Comparison of ENCODE assay signal across 8 cellular contexts in genomic region chr17:30104575-30105339, GRCh38. TPM values are rescaled to one million over a fixed set of nuclear protein-coding genes. Genes with fewer than 3 reads are reported as not detected.
A peak's percentile ranks its signal among the peaks of the same experiment; 100 is the strongest.
DNase-seq lines count a peak whose midpoint lies in the region; ATAC-seq, FAIRE-seq and TF ChIP-seq lines count a peak whose summit lies in the region.

No MANE protein-coding gene starts in this region.

- H3K9me2 ChIP-seq in DOHH2 (replicated peaks; ENCODE audit: control insufficient read depth, low read length), result no peaks in the 10 kb centered on the region

- H3F3A ChIP-seq in DOHH2 (ENCODE audit: control insufficient read depth, insufficient read depth), result 0 out of 2 replicates have a peak, but pooled peaks cover 3% of the 10 kb centered on the region

- H3K9ac ChIP-seq in HepG2 (ENCODE audit: insufficient read depth, low read depth, low read length), result peak overlapping the region; percentile 41

- 2% methylated on average over 29 of the region's 29 CpGs for WGBS in HepG2 (ENCODE audit: low lambda C conversion rate)

- CTCF ChIA-PET in activated CD4-positive, alpha-beta T cell treated with anti-CD3 and anti-CD28 coated beads, Interleukin-2, amount 10 ng/mL, durations not matched to agents 7 days and 5 days (lab: Charles Lee), result interaction anchor here (0.6 to 3.7 kb wide), 19 partner anchors 9 to 833 kb away, joined by 3 to 30 read pairs (median 3); partner anchors contain the start of gene TMIGD1
- CTCF ChIA-PET in HepG2 (lab: Yijun Ruan, JAX; ENCODE audit: low intra/inter-chr PET ratio, low total read pairs), result interaction anchor here (0.6 to 2.1 kb wide), 5 partner anchors 20 to 232 kb away, joined by 3 to 15 read pairs (median 4); no protein-coding TSS in a partner anchor

- BruUV-seq in HepG2 (replicated peaks; lab: Mats Ljungman, UMichigan), result no TSS peak

- H3K27me3 ChIP-seq in DOHH2 (ENCODE audit: control insufficient read depth, low read length), result no peaks in the 10 kb centered on the region
- H3K27me3 ChIP-seq in dorsolateral prefrontal cortex, result no peaks in the 10 kb centered on the region
- H3K27me3 ChIP-seq in HepG2 (ENCODE audit: control insufficient read depth in 1 of 2, insufficient read depth in 2 of 2, low read length in 2 of 2), result 0 out of 5 replicates have a peak, but pooled peaks cover 0 to 1% of the 10 kb centered on the region in 2 experiments

- peak overlapping the region; percentile 71 for H3K4me3 Mint-ChIP-seq in activated CD4-positive, alpha-beta T cell treated with anti-CD3 and anti-CD28 coated beads, Interleukin-2, amount 10 ng/mL, durations not matched to agents 7 days and 5 days

- peak in 1 of 2 experiments; percentile 46; a peak in 1 of 4 replicates for TF ChIP-seq POLR2A in HepG2 (IDR thresholded peaks at IDR 0.05; ENCODE audit: insufficient read depth in 1 of 2, low read depth in 2 of 2, low read length in 2 of 2)

- peak overlapping the region; percentile 90 for H3K4me2 ChIP-seq in DOHH2 (ENCODE audit: low read length)
- H3K4me2 ChIP-seq in HepG2 (ENCODE audit: low read depth, low read length), result peak overlapping the region; percentile 73

- DNase-seq in NCI-H526 treated with DMSO at 0.1 percent for 48 hours (lab: John Stamatoyannopoulos, UW), result peak; percentile 86
- DNase-seq in activated CD4-positive, alpha-beta T cell treated with anti-CD3 and anti-CD28 coated beads, Interleukin-2, amount 10 ng/mL, durations not matched to agents 7 days and 5 days, result peak; percentile 79
- DNase-seq in dorsolateral prefrontal cortex, result peak; percentile 57 to 82 (median 74)
- peak; percentile 88 for DNase-seq in HepG2 (ENCODE audit: low spot score)
- DNase-seq in stimulated activated CD4-positive, alpha-beta T cell treated with anti-CD3 and anti-CD28 coated beads, Interleukin-4, amount 100 ng/mL, for 1 hour, result peak; percentile 67

- H3K9me3 ChIP-seq in DOHH2 (ENCODE audit: control insufficient read depth, insufficient read depth, low read length), result no peaks in the 10 kb centered on the region
- H3K9me3 ChIP-seq in HepG2 (ENCODE audit: low read length), result no peaks in the 10 kb centered on the region

- FAIRE-seq in HepG2 (lab: Jason Lieb, UNC), result peak; percentile 94

- H3K9me3 Mint-ChIP-seq in activated CD4-positive, alpha-beta T cell treated with anti-CD3 and anti-CD28 coated beads, Interleukin-2, amount 10 ng/mL, durations not matched to agents 7 days and 5 days, result no peaks in the 10 kb centered on the region

- in situ Hi-C loops in HepG2 (cut with HindIII; ENCODE audit: extremely low pct_ligation_motif_present, low pct_unique_long_range_greater_than_20kb), result no loop called here

- H3K4me1 ChIP-seq in DOHH2 (ENCODE audit: control insufficient read depth, low read length) (peaks cover 17% of the 10 kb centered on the region), HepG2 (ENCODE audit: insufficient read depth, low read length) (peaks cover 21% of the 10 kb centered on the region)

- TF ChIP-seq CTCF in DOHH2 (IDR thresholded peaks at IDR 0.05; ENCODE audit: low read depth, low read length, poor library complexity, severe bottlenecking), result peak; percentile 92
- TF ChIP-seq CTCF in dorsolateral prefrontal cortex (IDR thresholded peaks at IDR 0.05 in 54 of 56, conservative IDR thresholded peaks at IDR 0.05 in 2 of 56; ENCODE audit: low read depth in 1 of 56, partially characterized antibody in 56 of 56), result peak in 55 of 56 donors; percentile 78 to 97 (median 89)
- TF ChIP-seq CTCF in HepG2 (CRISPR knock-in tag; IDR thresholded peaks at IDR 0.05), result peak; percentile 94

- no peaks in the 10 kb centered on the region for H4K20me1 ChIP-seq in DOHH2 (ENCODE audit: control insufficient read depth, insufficient read depth, low read depth, low read length)
- H4K20me1 ChIP-seq in HepG2 (ENCODE audit: insufficient read depth, low read length), result no peaks in the 10 kb centered on the region

- peaks cover 22% of the 10 kb centered on the region for H3K27me3 Mint-ChIP-seq in activated CD4-positive, alpha-beta T cell treated with anti-CD3 and anti-CD28 coated beads, Interleukin-2, amount 10 ng/mL, durations not matched to agents 7 days and 5 days

- POLR2A ChIA-PET in activated CD4-positive, alpha-beta T cell treated with anti-CD3 and anti-CD28 coated beads, Interleukin-2, amount 10 ng/mL, durations not matched to agents 7 days and 5 days (lab: Charles Lee), result interaction anchor here (0.6 kb wide), 2 partner anchors 48 to 232 kb away, joined by 3 read pairs; no protein-coding TSS in a partner anchor
- POLR2A ChIA-PET in HepG2 (lab: Yijun Ruan, JAX), result interaction anchor here (0.6 to 2.0 kb wide), 16 partner anchors 9 to 603 kb away, joined by 3 to 13 read pairs (median 4); partner anchors contain the start of genes BLMH, GOSR1 and NSRP1

- H3K36me3 ChIP-seq in DOHH2 (ENCODE audit: control insufficient read depth, low read length) (no peaks in the 10 kb centered on the region), HepG2 (replicated peaks in 1 of 2; ENCODE audit: control insufficient read depth in 1 of 2, insufficient read depth in 2 of 2, low read length in 2 of 2) (no peaks in the 10 kb centered on the region)

- H3K27ac ChIP-seq in DOHH2 (ENCODE audit: low read depth, low read length), result no peak overlapping the region
- H3K27ac ChIP-seq in dorsolateral prefrontal cortex, result peak overlapping the region in 29 of 59 donors; percentile 0 to 80 (median 48)
- peak overlapping the region; percentile 59 for H3K27ac ChIP-seq in HepG2 (ENCODE audit: extremely low read length, insufficient read depth, low read length)

- peaks cover 6% of the 10 kb centered on the region for H3K4me1 Mint-ChIP-seq in activated CD4-positive, alpha-beta T cell treated with anti-CD3 and anti-CD28 coated beads, Interleukin-2, amount 10 ng/mL, durations not matched to agents 7 days and 5 days

- intact Hi-C loops in dorsolateral prefrontal cortex (cut with DNase I), result loop anchor here in 1 of 2 donors (10.0 kb wide), 1 partner anchor 370 kb away; the partner anchor contains the start of gene GOSR1
- intact Hi-C loops in HepG2 (cut with micrococcal nuclease; ENCODE audit: unreplicated experiment), result loop anchor here (1.0 to 2.0 kb wide), 3 partner anchors 24 to 232 kb away; no protein-coding TSS in a partner anchor

- H3K79me2 ChIP-seq in DOHH2 (ENCODE audit: control insufficient read depth, low read length), result no peaks in the 10 kb centered on the region
- H3K79me2 ChIP-seq in HepG2 (ENCODE audit: insufficient read depth, low read length), result no peaks in the 10 kb centered on the region

- H3K27ac Mint-ChIP-seq in activated CD4-positive, alpha-beta T cell treated with anti-CD3 and anti-CD28 coated beads, Interleukin-2, amount 10 ng/mL, durations not matched to agents 7 days and 5 days, result no peak overlapping the region

- peak; percentile 79 for TF ChIP-seq RAD21 in HepG2 (CRISPR knock-in tag; IDR thresholded peaks at IDR 0.05)

- no peaks in the 10 kb centered on the region for H3K36me3 Mint-ChIP-seq in activated CD4-positive, alpha-beta T cell treated with anti-CD3 and anti-CD28 coated beads, Interleukin-2, amount 10 ng/mL, durations not matched to agents 7 days and 5 days (ENCODE audit: low read depth)

- peak; percentile 66 for ATAC-seq in HG03135 (IDR thresholded peaks at IDR 0.05; ENCODE audit: unreplicated experiment)
- peak; percentile 98 for ATAC-seq in HepG2
- no peak for ATAC-seq in HG03280 (IDR thresholded peaks at IDR 0.05; ENCODE audit: unreplicated experiment)

- H2AFZ ChIP-seq in HepG2 (ENCODE audit: low read length), result no peak overlapping the region

- peak in 1 of 2 experiments; percentile 4; a peak in 1 of 4 replicates for TF ChIP-seq EP300 in HepG2 (IDR thresholded peaks at IDR 0.05; ENCODE audit: low read depth in 2 of 2, low read length in 2 of 2)
- no peak for TF ChIP-seq EP300 in HepG2 (CRISPR knock-in tag; IDR thresholded peaks at IDR 0.05; ENCODE audit: borderline replicate concordance)

- H3K4me3 ChIP-seq in DOHH2 (ENCODE audit: low read length) (peak overlapping the region; percentile 78), dorsolateral prefrontal cortex (peak overlapping the region; percentile 19 to 75 (median 57)), HepG2 (replicated peaks in 1 of 3; ENCODE audit: insufficient read depth in 1 of 3, low read depth in 2 of 3, low read length in 3 of 3) (peak overlapping the region; percentile 4 to 56 (median 37))

TF ChIP-seq in HepG2, 621 proteins besides CTCF, POLR2A, EP300 and RAD21 (continues in another document):
- TF ChIP-seq, protein P1, sequence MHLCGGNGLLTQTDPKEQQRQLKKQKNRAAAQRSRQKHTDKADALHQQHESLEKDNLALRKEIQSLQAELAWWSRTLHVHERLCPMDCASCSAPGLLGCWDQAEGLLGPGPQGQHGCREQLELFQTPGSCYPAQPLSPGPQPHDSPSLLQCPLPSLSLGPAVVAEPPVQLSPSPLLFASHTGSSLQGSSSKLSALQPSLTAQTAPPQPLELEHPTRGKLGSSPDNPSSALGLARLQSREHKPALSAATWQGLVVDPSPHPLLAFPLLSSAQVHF (CRISPR knock-in tag; IDR thresholded peaks at IDR 0.05), result no peak
- TF ChIP-seq MAFF (IDR thresholded peaks at IDR 0.05; ENCODE audit: low read depth, low read length), result no peak

RNA-seq across cellular contexts. Expression of gene NSRP1, which starts 11.9 kb away (rescaled TPM):
- total RNA-seq in activated CD4-positive, alpha-beta T cell treated with anti-CD3 and anti-CD28 coated beads, Interleukin-2, amount 10 ng/mL, durations not matched to agents 7 days and 5 days, result 10 to 100 TPM; 23.0 TPM
- 10 to 100 TPM; 23.1 to 57.8 (median 32.3) TPM for total RNA-seq in dorsolateral prefrontal cortex
- total RNA-seq in HepG2 (2016; rRNA removed; fragmentation: Illumina TruSeq; extraction: Trizol), result 12.7 and 14.3 TPM in 2 replicates
- 4.8 and 4.9 TPM in 2 replicates for total RNA-seq in HepG2 (2016; cell fraction: cytosol; rRNA removed; fragmentation: Illumina TruSeq; extraction: Trizol; ENCODE audit: low read depth)
- 11.4 and 13.2 TPM in 2 replicates for total RNA-seq in HepG2 (2016; cell fraction: insoluble cytoplasmic fraction; rRNA removed; fragmentation: Illumina TruSeq; extraction: Trizol)
- total RNA-seq in HepG2 (2016; cell fraction: membrane; rRNA removed; fragmentation: Illumina TruSeq; extraction: Trizol), result 6.2 and 6.9 TPM in 2 replicates
- total RNA-seq in HepG2 (2016; cell fraction: nucleus; rRNA removed; fragmentation: Illumina TruSeq; extraction: Trizol), result 17.0 and 18.8 TPM in 2 replicates
- 6.9 and 7.0 TPM in 2 replicates for polyA plus RNA-seq in HepG2 (2011; rRNA removed)
- polyA plus RNA-seq in HepG2 (2011; cell fraction: cytosol; rRNA removed), result 4.6 and 5.9 TPM in 2 replicates
- 7.8 and 8.7 TPM in 2 replicates for polyA plus RNA-seq in HepG2 (2011; cell fraction: nucleus; rRNA removed)
- 9.8 and 14.0 TPM in 2 replicates for polyA plus RNA-seq in HepG2 (2012)
- 2.3 and 2.7 TPM in 2 replicates for polyA plus RNA-seq in HepG2 (2016; cell fraction: cytosol; fragmentation: Illumina TruSeq; extraction: Trizol; ENCODE audit: low read depth)
- 20.2 and 23.2 TPM in 2 replicates for polyA plus RNA-seq in HepG2 (2016; cell fraction: insoluble cytoplasmic fraction; fragmentation: Illumina TruSeq; extraction: Trizol; ENCODE audit: low read depth)
- polyA plus RNA-seq in HepG2 (2016; cell fraction: membrane; fragmentation: Illumina TruSeq; extraction: Trizol; ENCODE audit: low read depth), result 4.3 and 5.8 TPM in 2 replicates
- polyA plus RNA-seq in HepG2 (2016; cell fraction: nucleus; fragmentation: Illumina TruSeq; extraction: Trizol; ENCODE audit: insufficient read depth, low read depth), result 29.8 and 32.2 TPM in 2 replicates
- polyA minus RNA-seq in HepG2 (2011; rRNA and poly(A)+ RNA removed; ENCODE audit: low replicate concordance), result 5.6 and 19.0 TPM in 2 replicates
- 3.8 and 5.9 TPM in 2 replicates for polyA minus RNA-seq in HepG2 (2011; cell fraction: cytosol; rRNA and poly(A)+ RNA removed)
- polyA minus RNA-seq in HepG2 (2011; cell fraction: nucleus; rRNA and poly(A)+ RNA removed), result 31.1 and 34.6 TPM in 2 replicates
